Comparison of ENCODE assay signal across 10 cellular contexts in the genomic region with DNA sequence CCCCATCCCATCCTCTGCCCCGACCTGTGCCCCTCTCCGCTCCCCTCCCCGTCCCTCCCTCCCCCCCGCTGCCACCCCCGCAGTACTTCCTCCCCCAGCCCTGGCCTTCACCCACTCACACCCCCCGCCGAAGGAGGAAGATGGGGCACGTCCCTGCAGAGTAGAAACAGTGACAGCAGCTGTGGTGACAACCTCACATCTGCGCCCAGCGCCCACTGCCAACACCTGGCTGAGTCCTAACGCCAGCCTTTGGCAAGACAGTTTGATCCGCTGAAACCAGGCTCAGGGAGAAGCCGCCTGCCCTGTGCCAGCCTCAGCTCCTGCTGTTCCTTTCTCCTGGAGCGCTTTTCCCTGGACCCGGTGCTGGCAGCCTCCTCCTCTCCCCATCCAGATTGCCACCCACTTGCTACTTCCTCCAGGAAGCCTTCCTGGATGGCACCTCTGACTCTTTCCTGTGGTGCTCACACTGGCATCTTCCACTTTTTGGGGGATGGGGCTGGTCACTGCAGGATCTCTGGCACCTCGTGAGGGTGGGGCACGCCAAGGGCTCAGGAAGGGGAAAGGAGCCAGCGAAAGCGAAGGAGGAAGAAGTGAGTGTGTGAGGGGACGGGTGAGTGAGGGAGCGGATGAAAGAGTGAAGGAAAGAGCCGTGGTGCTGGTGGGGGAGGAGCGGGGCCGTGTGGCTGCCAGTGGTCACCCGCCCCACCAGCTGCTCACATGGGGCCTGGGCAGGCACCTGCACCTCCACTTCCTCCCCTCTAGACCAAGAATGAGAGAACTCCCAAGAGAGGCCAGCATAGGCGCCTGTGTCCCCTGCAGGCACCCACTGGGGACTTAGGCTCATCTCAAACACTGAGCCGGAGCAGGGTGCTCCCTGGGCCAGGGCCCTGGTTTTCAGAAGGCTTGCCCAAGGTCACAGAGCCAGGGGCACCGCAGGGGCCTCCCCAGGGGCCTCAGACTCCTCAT. TPM values are rescaled to one million over a fixed set of nuclear protein-coding genes. Genes with fewer than 3 reads are reported as not detected.
DNase-seq lines count a peak whose midpoint lies in the region; ATAC-seq lines count a peak whose summit lies in the region.
"Had no signal": no experiment of that assay in that cellular context is flagged by ENCODE, and none has a peak within 500 bp of the region (broad histone marks: within the 10 kb centered on the region; RNA-seq: fewer than 3 reads in every experiment).

No MANE protein-coding gene starts in this region.

- CTCF ChIA-PET in activated CD4-positive, alpha-beta memory T cell treated with anti-CD3 and anti-CD28 coated beads for 36 hours (lab: Charles Lee): interaction anchor here (0.9 kb wide), 1 partner anchor 553 kb away, joined by 3 read pairs; no protein-coding TSS in a partner anchor
- CTCF ChIA-PET in activated CD4-positive, alpha-beta memory T cell treated with anti-CD3 and anti-CD28 coated beads, Interleukin-2, amount 10 ng/mL, durations not matched to agents 7 days and 5 days (lab: Charles Lee): no interaction called here

- intact Hi-C loops in activated CD4-positive, alpha-beta memory T cell treated with anti-CD3 and anti-CD28 coated beads for 36 hours (cut with micrococcal nuclease): no loop called here

- no peaks in the 10 kb centered on the region for H3K9me3 Mint-ChIP-seq in activated CD4-positive, alpha-beta memory T cell treated with anti-CD3 and anti-CD28 coated beads for 36 hours
- no peaks in the 10 kb centered on the region for H3K9me3 Mint-ChIP-seq in activated CD4-positive, alpha-beta memory T cell treated with anti-CD3 and anti-CD28 coated beads, Interleukin-2, amount 10 ng/mL, durations not matched to agents 7 days and 5 days
- H3K9me3 Mint-ChIP-seq in activated naive CD4-positive, alpha-beta T cell treated with anti-CD3 and anti-CD28 coated beads, Interleukin-2, amount 50 U/mL, for 24 hours: no peaks in the 10 kb centered on the region
- no peaks in the 10 kb centered on the region for H3K9me3 Mint-ChIP-seq in stimulated activated effector memory CD8-positive, alpha-beta T cell treated with anti-CD3 and anti-CD28 coated beads, Interleukin-12 subunit alpha, Interleukin-12 subunit beta, amount 100 ng/mL, for 72 hours
- H3K9me3 Mint-ChIP-seq: activated T-helper 2 cell treated with anti-CD3 and anti-CD28 coated beads, Interferon-gamma antibody, Interleukin-2, Interleukin-4, amounts not matched to agents 10 μg/mL and 5 μg/mL and 100 μg/mL, durations not matched to agents 14 hours and 24 hours and 36 hours had no signal

- H3K27ac Mint-ChIP-seq in activated CD4-positive, alpha-beta memory T cell treated with anti-CD3 and anti-CD28 coated beads for 36 hours: no peak overlapping the region
- H3K27ac Mint-ChIP-seq in activated CD4-positive, alpha-beta memory T cell treated with anti-CD3 and anti-CD28 coated beads, Interleukin-2, amount 10 ng/mL, durations not matched to agents 7 days and 5 days: no peak overlapping the region
- H3K27ac Mint-ChIP-seq in activated naive CD4-positive, alpha-beta T cell treated with anti-CD3 and anti-CD28 coated beads, Interleukin-2, amount 50 U/mL, for 24 hours: peak overlapping the region; percentile 37
- H3K27ac Mint-ChIP-seq in stimulated activated effector memory CD8-positive, alpha-beta T cell treated with anti-CD3 and anti-CD28 coated beads, Interleukin-12 subunit alpha, Interleukin-12 subunit beta, amount 100 ng/mL, for 72 hours: peak overlapping the region; percentile 70
- H3K27ac Mint-ChIP-seq: activated T-helper 2 cell treated with anti-CD3 and anti-CD28 coated beads, Interferon-gamma antibody, Interleukin-2, Interleukin-4, amounts not matched to agents 10 μg/mL and 5 μg/mL and 100 μg/mL, durations not matched to agents 14 hours and 24 hours and 36 hours had no signal

- H3K4me3 Mint-ChIP-seq in activated CD4-positive, alpha-beta memory T cell treated with anti-CD3 and anti-CD28 coated beads for 36 hours: no peak overlapping the region
- no peak overlapping the region for H3K4me3 Mint-ChIP-seq in activated CD4-positive, alpha-beta memory T cell treated with anti-CD3 and anti-CD28 coated beads, Interleukin-2, amount 10 ng/mL, durations not matched to agents 7 days and 5 days
- peak overlapping the region; percentile 55 for H3K4me3 Mint-ChIP-seq in activated naive CD4-positive, alpha-beta T cell treated with anti-CD3 and anti-CD28 coated beads, Interleukin-2, amount 50 U/mL, for 24 hours
- H3K4me3 Mint-ChIP-seq in stimulated activated effector memory CD8-positive, alpha-beta T cell treated with anti-CD3 and anti-CD28 coated beads, Interleukin-12 subunit alpha, Interleukin-12 subunit beta, amount 100 ng/mL, for 72 hours: peak overlapping the region; percentile 47

- peak; percentile 46 for DNase-seq in activated CD4-positive, alpha-beta memory T cell treated with anti-CD3 and anti-CD28 coated beads for 36 hours
- DNase-seq in activated CD4-positive, alpha-beta memory T cell treated with anti-CD3 and anti-CD28 coated beads, Interleukin-2, amount 10 ng/mL, durations not matched to agents 7 days and 5 days: no peak
- no peak for DNase-seq in stimulated activated effector memory CD8-positive, alpha-beta T cell treated with anti-CD3 and anti-CD28 coated beads, Interleukin-12 subunit alpha, Interleukin-12 subunit beta, amount 100 ng/mL, for 72 hours (ENCODE audit: low spot score in 2 of 2)
- DNase-seq in DMS153 treated with DMSO at 0.1 percent for 48 hours (lab: John Stamatoyannopoulos, UW; ENCODE audit: unreplicated experiment) (no peak), middle frontal gyrus (ENCODE audit: extremely low spot score, low spot score) (no peak), NCI-H2107 (lab: John Stamatoyannopoulos, UW) (no peak)
- DNase-seq: kidney glomerular epithelial cell had no signal

- no peaks in the 10 kb centered on the region for H3K36me3 Mint-ChIP-seq in activated CD4-positive, alpha-beta memory T cell treated with anti-CD3 and anti-CD28 coated beads for 36 hours
- no peaks in the 10 kb centered on the region for H3K36me3 Mint-ChIP-seq in activated CD4-positive, alpha-beta memory T cell treated with anti-CD3 and anti-CD28 coated beads, Interleukin-2, amount 10 ng/mL, durations not matched to agents 7 days and 5 days (ENCODE audit: low read depth)
- H3K36me3 Mint-ChIP-seq in activated naive CD4-positive, alpha-beta T cell treated with anti-CD3 and anti-CD28 coated beads, Interleukin-2, amount 50 U/mL, for 24 hours: no peaks in the 10 kb centered on the region
- peaks cover 6% of the 10 kb centered on the region for H3K36me3 Mint-ChIP-seq in stimulated activated effector memory CD8-positive, alpha-beta T cell treated with anti-CD3 and anti-CD28 coated beads, Interleukin-12 subunit alpha, Interleukin-12 subunit beta, amount 100 ng/mL, for 72 hours

- H3K4me1 Mint-ChIP-seq in activated CD4-positive, alpha-beta memory T cell treated with anti-CD3 and anti-CD28 coated beads for 36 hours (ENCODE audit: low read depth): peaks cover 44% of the 10 kb centered on the region
- peaks cover 29% of the 10 kb centered on the region for H3K4me1 Mint-ChIP-seq in activated CD4-positive, alpha-beta memory T cell treated with anti-CD3 and anti-CD28 coated beads, Interleukin-2, amount 10 ng/mL, durations not matched to agents 7 days and 5 days
- peaks cover 48% of the 10 kb centered on the region for H3K4me1 Mint-ChIP-seq in activated naive CD4-positive, alpha-beta T cell treated with anti-CD3 and anti-CD28 coated beads, Interleukin-2, amount 50 U/mL, for 24 hours
- H3K4me1 Mint-ChIP-seq in stimulated activated effector memory CD8-positive, alpha-beta T cell treated with anti-CD3 and anti-CD28 coated beads, Interleukin-12 subunit alpha, Interleukin-12 subunit beta, amount 100 ng/mL, for 72 hours: peaks cover 70% of the 10 kb centered on the region

- H3K27me3 Mint-ChIP-seq in activated CD4-positive, alpha-beta memory T cell treated with anti-CD3 and anti-CD28 coated beads for 36 hours: no peaks in the 10 kb centered on the region
- H3K27me3 Mint-ChIP-seq in activated CD4-positive, alpha-beta memory T cell treated with anti-CD3 and anti-CD28 coated beads, Interleukin-2, amount 10 ng/mL, durations not matched to agents 7 days and 5 days: no peaks in the 10 kb centered on the region
- no peaks in the 10 kb centered on the region for H3K27me3 Mint-ChIP-seq in activated naive CD4-positive, alpha-beta T cell treated with anti-CD3 and anti-CD28 coated beads, Interleukin-2, amount 50 U/mL, for 24 hours

- POLR2A ChIA-PET in activated CD4-positive, alpha-beta memory T cell treated with anti-CD3 and anti-CD28 coated beads for 36 hours (lab: Charles Lee): no interaction called here
- POLR2A ChIA-PET in activated CD4-positive, alpha-beta memory T cell treated with anti-CD3 and anti-CD28 coated beads, Interleukin-2, amount 10 ng/mL, durations not matched to agents 7 days and 5 days (lab: Charles Lee): no interaction called here

- peak; percentile 49 for ATAC-seq in HG03175 (IDR thresholded peaks at IDR 0.05; ENCODE audit: unreplicated experiment)
- ATAC-seq in stimulated activated effector memory CD8-positive, alpha-beta T cell treated with anti-CD3 and anti-CD28 coated beads, Interleukin-12 subunit alpha, Interleukin-12 subunit beta, amount 100 ng/mL, for 72 hours: peak; percentile 53

RNA-seq across cellular contexts. Expression of gene ZFPM1, which starts 27.0 kb away (rescaled TPM):
- total RNA-seq in activated CD4-positive, alpha-beta memory T cell treated with anti-CD3 and anti-CD28 coated beads for 36 hours: 10 to 100 TPM; 11.6 to 12.0 TPM
- 10 to 100 TPM; 15.4 to 15.7 TPM for total RNA-seq in activated CD4-positive, alpha-beta memory T cell treated with anti-CD3 and anti-CD28 coated beads, Interleukin-2, amount 10 ng/mL, durations not matched to agents 7 days and 5 days

Comparison
In these comparisons a context has a peak if more than half of its experiments do, and no peak if none do; other contexts are left out.
1. H3K27ac Mint-ChIP-seq: peak in activated naive CD4-positive, alpha-beta T cell treated with anti-CD3 and anti-CD28 coated beads, Interleukin-2, amount 50 U/mL, for 24 hours (single experiment) and stimulated activated effector memory CD8-positive, alpha-beta T cell treated with anti-CD3 and anti-CD28 coated beads, Interleukin-12 subunit alpha, Interleukin-12 subunit beta, amount 100 ng/mL, for 72 hours (single experiment); none in activated CD4-positive, alpha-beta memory T cell treated with anti-CD3 and anti-CD28 coated beads for 36 hours (single experiment) and activated CD4-positive, alpha-beta memory T cell treated with anti-CD3 and anti-CD28 coated beads, Interleukin-2, amount 10 ng/mL, durations not matched to agents 7 days and 5 days (single experiment).
2. H3K4me3 Mint-ChIP-seq: peak in activated naive CD4-positive, alpha-beta T cell treated with anti-CD3 and anti-CD28 coated beads, Interleukin-2, amount 50 U/mL, for 24 hours (single experiment) and stimulated activated effector memory CD8-positive, alpha-beta T cell treated with anti-CD3 and anti-CD28 coated beads, Interleukin-12 subunit alpha, Interleukin-12 subunit beta, amount 100 ng/mL, for 72 hours (single experiment); none in activated CD4-positive, alpha-beta memory T cell treated with anti-CD3 and anti-CD28 coated beads for 36 hours (single experiment) and activated CD4-positive, alpha-beta memory T cell treated with anti-CD3 and anti-CD28 coated beads, Interleukin-2, amount 10 ng/mL, durations not matched to agents 7 days and 5 days (single experiment).